Comparison of ENCODE assay signal across 11 cellular contexts in genomic region chr21:38955495-38955894, GRCh38.
A peak's percentile ranks its signal among the peaks of the same experiment; 100 is the strongest.
DNase-seq lines count a peak whose midpoint lies in the region; ATAC-seq and TF ChIP-seq lines count a peak whose summit lies in the region.
"Had no signal": no experiment of that assay in that cellular context is flagged by ENCODE, and none has a peak within 500 bp of the region (broad histone marks: within the 10 kb centered on the region; RNA-seq: fewer than 3 reads in every experiment).

No MANE protein-coding gene starts in this region.

- intact Hi-C loops in posterior vena cava (cut with DNase I) = loop anchor here in 1 of 2 donors (1.0 kb wide), 1 partner anchor 42 kb away; no protein-coding TSS in a partner anchor

- H3K4me1 ChIP-seq in foreskin keratinocyte = peaks cover 10% of the 10 kb centered on the region

- H3K27ac ChIP-seq in foreskin keratinocyte = no peak overlapping the region

- peak; percentile 73 for DNase-seq in EL
- DNase-seq in NCI-H2029 treated with DMSO at 0.1 percent for 48 hours (lab: John Stamatoyannopoulos, UW) = peak; percentile 73
- DNase-seq in foreskin keratinocyte = peak; percentile 73 to 77
- peak; percentile 54 for DNase-seq in posterior vena cava (ENCODE audit: low spot score)
- DNase-seq in HEK293T (ENCODE audit: extremely low spot score) = no peak
- no peak for DNase-seq in kidney glomerular epithelial cell (lab: John Stamatoyannopoulos, UW)
- no peak for DNase-seq in NCI-H146 (lab: John Stamatoyannopoulos, UW)
- DNase-seq: activated naive CD8-positive, alpha-beta T cell treated with anti-CD3 and anti-CD28 coated beads, Interleukin-2, amount 10 ng/mL, durations not matched to agents 7 days and 5 days; DMS79; NCI-H510A treated with DMSO at 0.1 percent for 48 hours; stimulated activated CD4-positive, alpha-beta T cell treated with anti-CD3 and anti-CD28 coated beads, Interleukin-4, amount 100 ng/mL, for 1 hour had no signal

- no peak for TF ChIP-seq CTCF in foreskin keratinocyte (conservative IDR thresholded peaks at IDR 0.05)

- CTCF ChIA-PET in HEK293T (lab: Yijun Ruan, JAX) = no interaction called here

- no peaks in the 10 kb centered on the region for H3K27me3 ChIP-seq in foreskin keratinocyte

- peak; percentile 86 for ATAC-seq in foreskin keratinocyte

- POLR2A ChIA-PET in HEK293T (lab: Yijun Ruan, JAX) = no interaction called here

TF ChIP-seq in HEK293T, 16 proteins besides CTCF, POLR2A, EP300 and RAD21:
- TF ChIP-seq FOXM1 (IDR thresholded peaks at IDR 0.05; ENCODE audit: borderline replicate concordance) (no peak), SUZ12 (IDR thresholded peaks at IDR 0.05) (no peak), ZNF384 (IDR thresholded peaks at IDR 0.05) (no peak), FOXA1 (IDR thresholded peaks at IDR 0.05) (no peak), LEF1 (IDR thresholded peaks at IDR 0.05; ENCODE audit: borderline replicate concordance) (no peak), FOXK2 (IDR thresholded peaks at IDR 0.05) (no peak), ELF4 (IDR thresholded peaks at IDR 0.05) (no peak), CTBP1 (IDR thresholded peaks at IDR 0.05; ENCODE audit: borderline replicate concordance) (no peak), HDGF (IDR thresholded peaks at IDR 0.05; ENCODE audit: borderline replicate concordance) (no peak), ARNT (IDR thresholded peaks at IDR 0.05) (no peak), SP1 (IDR thresholded peaks at IDR 0.05) (no peak)

Comparison
In these comparisons a context has a peak if more than half of its experiments do, and no peak if none do; other contexts are left out.
1. DNase-seq: peak in EL (single experiment), NCI-H2029 treated with DMSO at 0.1 percent for 48 hours (single experiment), foreskin keratinocyte (2 of 2) and posterior vena cava (single experiment); none in HEK293T (single experiment), kidney glomerular epithelial cell (single experiment) and NCI-H146 (single experiment).